In genomic region chr2:113895819-113896563, GRCh38 we compare ENCODE assay signal across 13 cellular contexts. TPM values are rescaled to one million over a fixed set of nuclear protein-coding genes. Genes with fewer than 3 reads are reported as not detected.
DNase-seq lines count a peak whose midpoint lies in the region; ATAC-seq, FAIRE-seq and TF ChIP-seq lines count a peak whose summit lies in the region.
"Had no signal": no experiment of that assay in that cellular context is flagged by ENCODE, and none has a peak within 500 bp of the region (broad histone marks: within the 10 kb centered on the region; RNA-seq: fewer than 3 reads in every experiment).

No MANE protein-coding gene starts in this region.

- 88% methylated on average over 1 of the region's 1 CpG for WGBS in HepG2 (ENCODE audit: low lambda C conversion rate)
- 75% methylated on average over 1 of the region's 1 CpG for WGBS in right lobe of liver (ENCODE audit: insufficient coverage, low coverage, low lambda C conversion rate, missing lambda C conversion rate)

- H3K27me3 Mint-ChIP-seq in T-helper 2 cell treated with Interferon-gamma antibody and Interleukin-4, amounts not matched to agents 5 μg/mL and 100 μg/mL, for 36 hours (ENCODE audit: low read depth): no peaks in the 10 kb centered on the region
- H3K27me3 Mint-ChIP-seq in endothelial cell (ENCODE audit: unreplicated experiment): peaks cover 3% of the 10 kb centered on the region

- H3K36me3 ChIP-seq in HepG2 (replicated peaks in 1 of 2; ENCODE audit: control insufficient read depth in 1 of 2, insufficient read depth in 2 of 2, low read length in 2 of 2) (0 out of 5 replicates have a peak, but pooled peaks cover 0 to 4% of the 10 kb centered on the region in 2 experiments), right lobe of liver (no peaks in the 10 kb centered on the region), thoracic aorta (no peaks in the 10 kb centered on the region)
- H3K36me3 ChIP-seq: pancreas had no signal

- in situ Hi-C loops in HepG2 (cut with HindIII; ENCODE audit: extremely low pct_ligation_motif_present, low pct_unique_long_range_greater_than_20kb) (no loop called here), ACHN (cut with HindIII; ENCODE audit: low pct_ligation_motif_present, low pct_unique_long_range_greater_than_20kb, low sequenced_read_pairs) (no loop called here)

- H3K4me1 ChIP-seq in HepG2 (ENCODE audit: insufficient read depth, low read length) (peaks cover 91% of the 10 kb centered on the region), right lobe of liver (peaks cover 0 to 83% (median 35%) of the 10 kb centered on the region in 4 donors), thoracic aorta (ENCODE audit: control insufficient read depth in 1 of 2, low read depth in 2 of 2) (peaks cover 85 to 91% of the 10 kb centered on the region in 2 donors)

- peak overlapping the region; percentile 100 for H3K4me3 Mint-ChIP-seq in T-helper 2 cell treated with Interferon-gamma antibody and Interleukin-4, amounts not matched to agents 5 μg/mL and 100 μg/mL, for 36 hours
- H3K4me3 Mint-ChIP-seq in endothelial cell (ENCODE audit: unreplicated experiment): peak overlapping the region; percentile 9

- TF ChIP-seq RAD21 in HepG2 (CRISPR knock-in tag; IDR thresholded peaks at IDR 0.05): no peak

- H3K9me3 ChIP-seq in HepG2 (ENCODE audit: low read length) (no peaks in the 10 kb centered on the region), right lobe of liver (no peaks in the 10 kb centered on the region), thoracic aorta (no peaks in the 10 kb centered on the region)
- H3K9me3 ChIP-seq: BLaER1 treated with 17β-estradiol and CSF1 and Interleukin-3, amounts not matched to agents 10 nM and 100 nM; pancreas; SJSA1 had no signal

- CTCF ChIA-PET in HepG2 (lab: Yijun Ruan, JAX; ENCODE audit: low intra/inter-chr PET ratio, low total read pairs): no interaction called here

- TF ChIP-seq EP300 in HepG2 (IDR thresholded peaks at IDR 0.05; ENCODE audit: low read depth in 2 of 2, low read length in 2 of 2) (no peak), HepG2 (CRISPR knock-in tag; IDR thresholded peaks at IDR 0.05; ENCODE audit: borderline replicate concordance) (no peak)

- H3K36me3 Mint-ChIP-seq in T-helper 2 cell treated with Interferon-gamma antibody and Interleukin-4, amounts not matched to agents 5 μg/mL and 100 μg/mL, for 36 hours (ENCODE audit: low read depth): peaks cover 65% of the 10 kb centered on the region
- H3K36me3 Mint-ChIP-seq in endothelial cell (ENCODE audit: low read depth, unreplicated experiment): peaks cover 6% of the 10 kb centered on the region

- H3K79me2 ChIP-seq in HepG2 (ENCODE audit: insufficient read depth, low read length): peaks cover 97% of the 10 kb centered on the region

- no TSS peak for BruUV-seq in HepG2 (replicated peaks; lab: Mats Ljungman, UMichigan)

- peaks cover 83% of the 10 kb centered on the region for H3K4me1 Mint-ChIP-seq in T-helper 2 cell treated with Interferon-gamma antibody and Interleukin-4, amounts not matched to agents 5 μg/mL and 100 μg/mL, for 36 hours (ENCODE audit: low read depth)
- H3K4me1 Mint-ChIP-seq in endothelial cell (ENCODE audit: unreplicated experiment): peaks cover 57% of the 10 kb centered on the region

- no peak for FAIRE-seq in HepG2 (lab: Jason Lieb, UNC)
- FAIRE-seq: pancreas had no signal

- no peak overlapping the region for H3K9ac ChIP-seq in HepG2 (ENCODE audit: insufficient read depth, low read depth, low read length)

- TF ChIP-seq POLR2A in HepG2 (IDR thresholded peaks at IDR 0.05; ENCODE audit: insufficient read depth in 1 of 2, low read depth in 2 of 2, low read length in 2 of 2) (no peak), right lobe of liver (IDR thresholded peaks at IDR 0.05) (no peak)

- TF ChIP-seq CTCF in HepG2 (CRISPR knock-in tag; IDR thresholded peaks at IDR 0.05): no peak
- TF ChIP-seq CTCF in right lobe of liver (IDR thresholded peaks at IDR 0.05): no peak
- TF ChIP-seq CTCF in endothelial cell (IDR thresholded peaks at IDR 0.05; ENCODE audit: unreplicated experiment): no peak
- TF ChIP-seq CTCF in thoracic aorta (IDR thresholded peaks at IDR 0.05): no peak

- H3K27me3 ChIP-seq in HepG2 (ENCODE audit: control insufficient read depth in 1 of 2, insufficient read depth in 2 of 2, low read length in 2 of 2) (no peaks in the 10 kb centered on the region), right lobe of liver (no peaks in the 10 kb centered on the region), thoracic aorta (replicated peaks; ENCODE audit: insufficient read depth) (no peaks in the 10 kb centered on the region)
- H3K27me3 ChIP-seq: BLaER1 treated with 17β-estradiol and CSF1 and Interleukin-3, amounts not matched to agents 10 nM and 100 nM; pancreas; SJSA1 had no signal

- ATAC-seq in HepG2 (no peak), right lobe of liver (no peak), thoracic aorta (ENCODE audit: insufficient number of reproducible peaks, low FRiP score, low read depth) (no peak)
- ATAC-seq: pancreas had no signal

- H3K4me3 ChIP-seq in HepG2 (replicated peaks in 1 of 3; ENCODE audit: insufficient read depth in 1 of 3, low read depth in 2 of 3, low read length in 3 of 3): no peak overlapping the region
- no peak overlapping the region for H3K4me3 ChIP-seq in right lobe of liver
- H3K4me3 ChIP-seq in thoracic aorta: peak overlapping the region; percentile 45
- H3K4me3 ChIP-seq: pancreas, SJSA1 had no signal

- no peaks in the 10 kb centered on the region for H3K9me3 Mint-ChIP-seq in T-helper 2 cell treated with Interferon-gamma antibody and Interleukin-4, amounts not matched to agents 5 μg/mL and 100 μg/mL, for 36 hours
- no peaks in the 10 kb centered on the region for H3K9me3 Mint-ChIP-seq in endothelial cell (ENCODE audit: unreplicated experiment)

- intact Hi-C loops in HepG2 (cut with micrococcal nuclease; ENCODE audit: unreplicated experiment): loop anchor here (2.0 kb wide), 2 partner anchors 19 to 25 kb away; no protein-coding TSS in a partner anchor
- intact Hi-C loops in right lobe of liver (cut with DNase I): no loop called here

- POLR2A ChIA-PET in HepG2 (lab: Yijun Ruan, JAX): interaction anchor here (1.0 to 1.1 kb wide), 2 partner anchors 139 to 140 kb away, joined by 3 read pairs; partner anchors contain the start of gene SLC35F5

- DNase-seq in HepG2 (ENCODE audit: low spot score): no peak
- DNase-seq in right lobe of liver: no peak
- DNase-seq in T-helper 2 cell treated with Interferon-gamma antibody and Interleukin-4, amounts not matched to agents 5 μg/mL and 100 μg/mL, for 36 hours (ENCODE audit: low spot score): no peak
- DNase-seq in endothelial cell (ENCODE audit: low spot score): no peak
- no peak for DNase-seq in thoracic aorta (ENCODE audit: low spot score)
- DNase-seq in NCI-H1417 (lab: John Stamatoyannopoulos, UW): no peak
- no peak for DNase-seq in glomerular visceral epithelial cell (ENCODE audit: extremely low spot score)
- no peak for DNase-seq in ACHN
- DNase-seq: NCI-H526 treated with DMSO at 0.1 percent for 48 hours; pancreas; stimulated activated CD4-positive, alpha-beta T cell treated with anti-CD3 and anti-CD28 coated beads, Interleukin-2, amount 100 ng/mL, for 48 hours had no signal

- peak overlapping the region; percentile 5; the same call in 1 of the 2 replicates for H3K4me2 ChIP-seq in HepG2 (ENCODE audit: low read depth, low read length)

- no peak overlapping the region for H2AFZ ChIP-seq in HepG2 (ENCODE audit: low read length)

- peaks cover 26% of the 10 kb centered on the region for H4K20me1 ChIP-seq in HepG2 (ENCODE audit: insufficient read depth, low read length)

- H3K27ac Mint-ChIP-seq in T-helper 2 cell treated with Interferon-gamma antibody and Interleukin-4, amounts not matched to agents 5 μg/mL and 100 μg/mL, for 36 hours: peak overlapping the region; percentile 50
- no peak overlapping the region for H3K27ac Mint-ChIP-seq in endothelial cell (ENCODE audit: unreplicated experiment)

- H3K27ac ChIP-seq in HepG2 (ENCODE audit: extremely low read length, insufficient read depth, low read length): no peak overlapping the region
- no peak overlapping the region for H3K27ac ChIP-seq in right lobe of liver
- peak overlapping the region; percentile 0 to 17 for H3K27ac ChIP-seq in thoracic aorta
- H3K27ac ChIP-seq: BLaER1 treated with 17β-estradiol and CSF1 and Interleukin-3, amounts not matched to agents 10 nM and 100 nM; pancreas; SJSA1 had no signal

TF ChIP-seq in HepG2, 621 proteins besides CTCF, POLR2A, EP300 and RAD21 (continues in another document):
- TF ChIP-seq ZNF563 (CRISPR knock-in tag; IDR thresholded peaks at IDR 0.05) (no peak), FOXJ3 (CRISPR knock-in tag; IDR thresholded peaks at IDR 0.05; ENCODE audit: borderline replicate concordance) (no peak), ARHGAP35 (CRISPR knock-in tag; IDR thresholded peaks at IDR 0.05; ENCODE audit: borderline replicate concordance) (no peak), ZNF652 (CRISPR knock-in tag; IDR thresholded peaks at IDR 0.05; ENCODE audit: borderline replicate concordance, low read depth) (no peak), SCMH1 (CRISPR knock-in tag; IDR thresholded peaks at IDR 0.05; ENCODE audit: borderline replicate concordance) (no peak)

RNA-seq across cellular contexts. Expression of gene ACTR3, which starts 6.1 kb away (rescaled TPM):
- total RNA-seq in HepG2 (2016; rRNA removed; fragmentation: Illumina TruSeq; extraction: Trizol) (225 and 321 TPM in 2 replicates), right lobe of liver (100 to 1,000 TPM in 1 of 6 experiments, 10 to 100 TPM in 5; 44.1 to 108 (median 66.2) TPM), endothelial cell (ENCODE audit: unreplicated experiment) (284 TPM), thoracic aorta (100 to 1,000 TPM; 142 to 177 TPM)
- total RNA-seq in HepG2 (2016; cell fraction: cytosol; rRNA removed; fragmentation: Illumina TruSeq; extraction: Trizol; ENCODE audit: low read depth): 18.8 and 19.5 TPM in 2 replicates
- 228 and 315 TPM in 2 replicates for total RNA-seq in HepG2 (2016; cell fraction: insoluble cytoplasmic fraction; rRNA removed; fragmentation: Illumina TruSeq; extraction: Trizol)
- 52.2 and 56.6 TPM in 2 replicates for total RNA-seq in HepG2 (2016; cell fraction: membrane; rRNA removed; fragmentation: Illumina TruSeq; extraction: Trizol)
- total RNA-seq in HepG2 (2016; cell fraction: nucleus; rRNA removed; fragmentation: Illumina TruSeq; extraction: Trizol): 127 and 131 TPM in 2 replicates
- 97.1 and 123 TPM in 2 replicates for polyA plus RNA-seq in HepG2 (2011; rRNA removed)
- polyA plus RNA-seq in HepG2 (2011; cell fraction: cytosol; rRNA removed): 60.4 and 86.6 TPM in 2 replicates
- polyA plus RNA-seq in HepG2 (2011; cell fraction: nucleus; rRNA removed): 31.1 and 37.9 TPM in 2 replicates
- polyA plus RNA-seq in HepG2 (2012): 118 and 123 TPM in 2 replicates
- 12.9 and 14.5 TPM in 2 replicates for polyA plus RNA-seq in HepG2 (2016; cell fraction: cytosol; fragmentation: Illumina TruSeq; extraction: Trizol; ENCODE audit: low read depth)
- polyA plus RNA-seq in HepG2 (2016; cell fraction: insoluble cytoplasmic fraction; fragmentation: Illumina TruSeq; extraction: Trizol; ENCODE audit: low read depth): 250 and 264 TPM in 2 replicates
- polyA plus RNA-seq in HepG2 (2016; cell fraction: membrane; fragmentation: Illumina TruSeq; extraction: Trizol; ENCODE audit: low read depth): 26.5 and 26.8 TPM in 2 replicates
- polyA plus RNA-seq in HepG2 (2016; cell fraction: nucleus; fragmentation: Illumina TruSeq; extraction: Trizol; ENCODE audit: insufficient read depth, low read depth): 96.6 and 101 TPM in 2 replicates
- polyA minus RNA-seq in HepG2 (2011; rRNA and poly(A)+ RNA removed; ENCODE audit: low replicate concordance): 74.5 and 227 TPM in 2 replicates
- 198 and 203 TPM in 2 replicates for polyA minus RNA-seq in HepG2 (2011; cell fraction: cytosol; rRNA and poly(A)+ RNA removed)
- polyA minus RNA-seq in HepG2 (2011; cell fraction: nucleus; rRNA and poly(A)+ RNA removed): 201 and 233 TPM in 2 replicates

Comparison
In these comparisons a context has a peak if more than half of its experiments do, and no peak if none do; other contexts are left out.
1. H3K27ac ChIP-seq: peak in thoracic aorta (2 of 2); none in HepG2 (single experiment) and right lobe of liver (0 of 3).